Comparison of ENCODE assay signal across 9 cellular contexts in genomic region chr19:44255705-44256411, GRCh38.
"Had no signal": no experiment of that assay in that cellular context is flagged by ENCODE, and none has a peak within 500 bp of the region (broad histone marks: within the 10 kb centered on the region; RNA-seq: fewer than 3 reads in every experiment).

No MANE protein-coding gene starts in this region.

- H3K4me3 Mint-ChIP-seq: GM23338 had no signal

- FAIRE-seq: H1, HTR-8/SVneo had no signal

- ATAC-seq: GM23338, HCT116 had no signal

- H3K4me1 ChIP-seq: HAP-1 had no signal

- H3K9ac ChIP-seq: KMS-11 had no signal

- H3K27ac ChIP-seq: KMS-11 had no signal

- H3K27me3 Mint-ChIP-seq: IgD-negative memory B cell had no signal

- H3K36me3 ChIP-seq: HAP-1 had no signal

- DNase-seq: H7, KBM-7 had no signal

- H3K27ac Mint-ChIP-seq: GM23338, IgD-negative memory B cell had no signal

- H3K4me3 ChIP-seq: GM23338, HAP-1 had no signal
